In the genomic region with DNA sequence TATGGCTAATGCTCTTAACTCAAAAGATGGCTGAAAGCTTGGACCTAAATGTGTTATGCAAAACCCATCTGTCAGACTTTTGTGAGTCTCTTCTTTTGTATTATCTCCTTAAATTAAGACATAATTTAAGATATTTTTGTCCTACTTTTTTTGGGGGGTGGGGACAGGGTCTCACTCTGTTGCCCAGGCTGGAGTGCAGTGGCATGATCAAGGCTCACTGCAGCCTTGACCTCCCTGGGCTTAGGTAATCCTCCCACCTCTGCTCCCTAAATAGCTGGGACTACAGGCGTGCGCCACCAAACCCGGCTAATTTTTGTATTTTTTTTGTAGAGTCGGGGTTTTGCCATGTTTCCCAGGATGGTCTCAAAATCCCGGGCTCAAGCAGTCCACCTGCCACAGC, we compare ENCODE assay signal across 29 cellular contexts. TPM values are rescaled to one million over a fixed set of nuclear protein-coding genes. Genes with fewer than 3 reads are reported as not detected.
DNase-seq lines count a peak whose midpoint lies in the region; ATAC-seq, FAIRE-seq and TF ChIP-seq lines count a peak whose summit lies in the region.
"Had no signal": no experiment of that assay in that cellular context is flagged by ENCODE, and none has a peak within 500 bp of the region (broad histone marks: within the 10 kb centered on the region; RNA-seq: fewer than 3 reads in every experiment).

No MANE protein-coding gene starts in this region.

- H3K27me3 ChIP-seq in GM23248 (replicated peaks; ENCODE audit: insufficient read depth) (no peaks in the 10 kb centered on the region), WERI-Rb-1 (ENCODE audit: insufficient read depth, low read depth, severe bottlenecking) (no peaks in the 10 kb centered on the region), muscle layer of duodenum (ENCODE audit: low read depth, low read length) (no peaks in the 10 kb centered on the region)
- H3K27me3 ChIP-seq: breast epithelium, tibial artery had no signal

- H3K36me3 ChIP-seq in GM23248 (ENCODE audit: low read depth) (peaks cover 6% of the 10 kb centered on the region; the same call in 1 of the 2 replicates), WERI-Rb-1 (peaks cover 16% of the 10 kb centered on the region), muscle layer of duodenum (ENCODE audit: control insufficient read depth in 1 of 2, insufficient read depth in 2 of 2, low read length in 2 of 2) (no peaks in the 10 kb centered on the region)
- H3K36me3 ChIP-seq: breast epithelium, prostate gland, tibial artery had no signal

- TF ChIP-seq POLR2A in A549 (IDR thresholded peaks at IDR 0.05; ENCODE audit: low read length), result no peak

- peaks cover 100% of the 10 kb centered on the region for H3K79me2 ChIP-seq in GM23248 (ENCODE audit: insufficient read depth)

- H3K9me2 ChIP-seq in GM23248 (ENCODE audit: insufficient read depth), result no peaks in the 10 kb centered on the region

- H3K9ac ChIP-seq in GM23248, result no peak overlapping the region

- no peak overlapping the region for H3K4me3 ChIP-seq in A549
- no peak overlapping the region for H3K4me3 ChIP-seq in GM23248
- no peak overlapping the region for H3K4me3 ChIP-seq in WERI-Rb-1 (ENCODE audit: low read depth, low read length)
- no peak overlapping the region for H3K4me3 ChIP-seq in muscle layer of duodenum (ENCODE audit: low read depth in 1 of 2, low read length in 2 of 2)
- H3K4me3 ChIP-seq: breast epithelium, prostate gland, skin epidermis, tibial artery had no signal

- peaks cover 59% of the 10 kb centered on the region for H3F3A ChIP-seq in GM23248 (ENCODE audit: insufficient read depth)

- no peak for FAIRE-seq in A549 (lab: Jason Lieb, UNC)
- FAIRE-seq: frontal cortex, GM18507, RCC 7860 had no signal

- peaks cover 82% of the 10 kb centered on the region for H4K20me1 ChIP-seq in GM23248 (ENCODE audit: insufficient read depth)

- TF ChIP-seq RAD21 in A549 (conservative IDR thresholded peaks at IDR 0.05 in 1 of 2, IDR thresholded peaks at IDR 0.05 in 1 of 2), result no peak

- TF ChIP-seq EP300 in A549 (IDR thresholded peaks at IDR 0.05), result no peak

- ATAC-seq in A549 (no peak), HG02642 (IDR thresholded peaks at IDR 0.05; ENCODE audit: poor library complexity, unreplicated experiment) (no peak)
- ATAC-seq: activated CD4-positive, CD25-positive, alpha-beta regulatory T cell treated with anti-CD3 and anti-CD28 coated beads, Interleukin-2, amount 50 U/mL, for 24 hours; left cardiac atrium had no signal

- TF ChIP-seq CTCF in A549 (IDR thresholded peaks at IDR 0.05) (no peak), WERI-Rb-1 (IDR thresholded peaks at IDR 0.05; ENCODE audit: low read depth, low read length) (no peak)

- H3K4me1 ChIP-seq in A549, result peaks cover 63% of the 10 kb centered on the region
- peaks cover 70% of the 10 kb centered on the region for H3K4me1 ChIP-seq in GM23248 (ENCODE audit: insufficient read depth)
- peaks cover 18 to 70% of the 10 kb centered on the region in 2 donors for H3K4me1 ChIP-seq in muscle layer of duodenum (ENCODE audit: control insufficient read depth in 1 of 2, insufficient read depth in 2 of 2, low read length in 2 of 2)

- POLR2A ChIA-PET in A549 (lab: Yijun Ruan, JAX), result no interaction called here

- H3K4me2 ChIP-seq in A549, result peak overlapping the region; percentile 34; the same call in 2 of the 3 replicates
- H3K4me2 ChIP-seq in GM23248 (ENCODE audit: unreplicated experiment), result peak overlapping the region; percentile 18

- in situ Hi-C loops in GM23248 (cut with MboI), result no loop called here

- CTCF ChIA-PET in A549 (lab: Yijun Ruan, JAX), result interaction anchor here (1.3 to 1.4 kb wide), 2 partner anchors 10 to 12 kb away, joined by 3 read pairs; no protein-coding TSS in a partner anchor

- H3K27ac ChIP-seq in A549 (no peak overlapping the region), GM23248 (peak overlapping the region; percentile 38; the same call in 1 of the 2 replicates), WERI-Rb-1 (peak overlapping the region; percentile 42), muscle layer of duodenum (ENCODE audit: low read length) (peak overlapping the region; percentile 53)
- H3K27ac ChIP-seq: breast epithelium, tibial artery had no signal

- WGBS in A549 (ENCODE audit: missing lambda C conversion rate), result 91% methylated on average over 5 of the region's 5 CpGs
- 95 to 99% methylated on average over 5 of the region's 5 CpGs for WGBS in GM23248 (ENCODE audit: low coverage in 1 of 2, low lambda C conversion rate in 2 of 2, missing lambda C conversion rate in 2 of 2), 2 experiments

- H3K9me3 ChIP-seq in A549, result no peaks in the 10 kb centered on the region
- H3K9me3 ChIP-seq in GM23248 (ENCODE audit: low read depth), result no peaks in the 10 kb centered on the region
- peaks cover 2% of the 10 kb centered on the region for H3K9me3 ChIP-seq in WERI-Rb-1 (ENCODE audit: severe bottlenecking)
- no peaks in the 10 kb centered on the region for H3K9me3 ChIP-seq in muscle layer of duodenum (ENCODE audit: control insufficient read depth in 1 of 2, low read length in 2 of 2)
- H3K9me3 ChIP-seq: breast epithelium, Caco-2, prostate gland, tibial artery had no signal

- H2AFZ ChIP-seq in GM23248, result no peak overlapping the region

- DNase-seq in A549 (ENCODE audit: low read depth in 1 of 2, low spot score in 1 of 2) (no peak), GM23248 (no peak), WERI-Rb-1 (no peak), NCI-H748 (lab: John Stamatoyannopoulos, UW; ENCODE audit: unreplicated experiment) (no peak), GM03348 (ENCODE audit: low spot score) (no peak), glomerular visceral epithelial cell (ENCODE audit: extremely low spot score) (no peak)
- DNase-seq: activated CD4-positive, alpha-beta memory T cell treated with anti-CD3 and anti-CD28 coated beads for 36 hours; activated CD8-positive, alpha-beta memory T cell treated with anti-CD3 and anti-CD28 coated beads, Interleukin-2, amount 50 U/mL, for 4 hours; activated naive CD4-positive, alpha-beta T cell treated with anti-CD3 and anti-CD28 coated beads, Interleukin-2, amount 10 ng/mL, durations not matched to agents 7 days and 5 days; AML-193; Caco-2; effector memory CD4-positive, alpha-beta T cell; hippocampal formation; left cardiac atrium; mammary epithelial cell; NCI-H446; SIG-M5; stimulated activated CD4-positive, alpha-beta T cell treated with anti-CD3 and anti-CD28 coated beads, Interleukin-1b, Interleukin-23, amount 100 ng/mL, for 48 hours; stimulated activated CD8-positive, alpha-beta memory T cell treated with anti-CD3 and anti-CD28 coated beads, Interleukin-4, amount 100 ng/mL, for 48 hours; tibial artery had no signal

TF ChIP-seq in A549, 52 proteins besides CTCF, POLR2A, EP300 and RAD21:
- TF ChIP-seq, protein P1, sequence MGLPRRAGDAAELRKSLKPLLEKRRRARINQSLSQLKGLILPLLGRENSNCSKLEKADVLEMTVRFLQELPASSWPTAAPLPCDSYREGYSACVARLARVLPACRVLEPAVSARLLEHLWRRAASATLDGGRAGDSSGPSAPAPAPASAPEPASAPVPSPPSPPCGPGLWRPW (IDR thresholded peaks at IDR 0.05), result no peak
- TF ChIP-seq RCOR1 (IDR thresholded peaks at IDR 0.05; ENCODE audit: low read depth, low read length) (no peak), RNF2 (IDR thresholded peaks at IDR 0.05; ENCODE audit: borderline replicate concordance, low read depth) (no peak), MYC (IDR thresholded peaks at IDR 0.05; ENCODE audit: borderline replicate concordance, low read length) (no peak), FOSL2 (IDR thresholded peaks at IDR 0.05) (no peak), FOSL2 (CRISPR knock-in tag; IDR thresholded peaks at IDR 0.05) (no peak), CBX2 (IDR thresholded peaks at IDR 0.05; ENCODE audit: borderline replicate concordance, low read depth) (no peak), HOXB13 (CRISPR knock-in tag; IDR thresholded peaks at IDR 0.05; ENCODE audit: low read depth) (no peak), MAFK (IDR thresholded peaks at IDR 0.05; ENCODE audit: partially characterized antibody) (no peak), NFE2L2 (conservative IDR thresholded peaks at IDR 0.05; ENCODE audit: low read length) (no peak), ZSCAN20 (CRISPR knock-in tag; IDR thresholded peaks at IDR 0.05) (no peak), NR3C1 (IDR thresholded peaks at IDR 0.05) (no peak), KDM1A (IDR thresholded peaks at IDR 0.05; ENCODE audit: low read depth) (no peak), FOSB (CRISPR knock-in tag; IDR thresholded peaks at IDR 0.05) (no peak), ZC3H11A (IDR thresholded peaks at IDR 0.05) (no peak)

RNA-seq across cellular contexts. Expression of gene CLTC, which starts 7.1 kb away (rescaled TPM):
- polyA plus RNA-seq in A549 (2011; rRNA removed) (360 and 376 TPM in 2 replicates), A549 (2017; fragmentation: RNase III; extraction: RNeasy Plus Mini Kit Qiagen cat#74134 plus additional on column Dnase treatment) (182 to 185 TPM (median 183 TPM) in 3 replicates), GM23248 (2016; fragmentation: Nextera tagmentation; extraction: Ambion mirVana) (162 and 169 TPM in 2 replicates)
- 93.7 and 99.5 TPM in 2 replicates for polyA plus RNA-seq in A549 (2012; cell fraction: cytosol; rRNA removed)
- polyA plus RNA-seq in A549 (2012; cell fraction: nucleus; rRNA removed), result 191 and 272 TPM in 2 replicates
- polyA minus RNA-seq in A549 (2011; rRNA and poly(A)+ RNA removed), result 712 and 826 TPM in 2 replicates
- total RNA-seq in GM23248 (2014; rRNA removed; shearing (Covaris generic)), result 343 and 439 TPM in 2 replicates

Comparison
In these comparisons a context has a peak if more than half of its experiments do, and no peak if none do; other contexts are left out.
1. H3K27ac ChIP-seq: peak in GM23248 (single experiment), WERI-Rb-1 (single experiment) and muscle layer of duodenum (single experiment); none in A549 (0 of 2).